ENCODE assay signal across 34 cellular contexts in the genomic region with DNA sequence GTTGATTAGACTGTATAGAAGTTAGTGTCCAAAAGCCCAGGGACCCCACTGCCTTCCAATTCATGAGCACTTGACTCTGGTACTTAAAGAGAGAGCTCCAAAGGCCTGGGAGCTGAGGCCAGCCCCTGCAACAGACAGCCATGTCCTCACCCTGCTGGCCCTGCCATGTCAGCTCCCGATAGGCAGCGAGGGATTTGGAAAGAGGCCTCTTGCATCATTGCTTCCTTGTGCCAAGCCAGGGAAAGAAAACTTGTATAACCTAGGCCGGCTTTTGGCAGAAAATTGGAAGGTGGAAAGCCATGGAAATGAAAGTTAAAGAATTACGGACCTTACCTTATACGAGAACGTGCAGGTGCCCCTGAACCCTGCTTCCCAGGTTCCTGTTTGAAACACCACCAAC. TPM values are rescaled to one million over a fixed set of nuclear protein-coding genes. Genes with fewer than 3 reads are reported as not detected.
"Had no signal": no experiment of that assay in that cellular context is flagged by ENCODE, and none has a peak within 500 bp of the region (broad histone marks: within the 10 kb centered on the region; RNA-seq: fewer than 3 reads in every experiment).

No MANE protein-coding gene starts in this region.

- H3K9me3 Mint-ChIP-seq: nephron; neural progenitor cell; stimulated activated memory B cell treated with anti-CD40 and anti-IgM and Interleukin-4, amounts not matched to agents 10 μg/mL and 1 μg/mL and 100 μg/mL, for 72 hours; stimulated activated naive CD8-positive, alpha-beta T cell treated with anti-CD3 and anti-CD28 coated beads, Interleukin-15, amount 100 ng/mL, for 72 hours had no signal

- H3K36me3 Mint-ChIP-seq: naive thymus-derived CD4-positive, alpha-beta T cell; neural progenitor cell; stimulated activated memory B cell treated with anti-CD40 and anti-IgM and Interleukin-4, amounts not matched to agents 10 μg/mL and 1 μg/mL and 100 μg/mL, for 72 hours had no signal

- H3K9me3 ChIP-seq: ovary, psoas muscle, spleen, thoracic aorta, thyroid gland, tibial nerve, upper lobe of left lung, uterus had no signal

- H3K4me1 Mint-ChIP-seq: nephron; stimulated activated memory B cell treated with anti-CD40 and anti-IgM and Interleukin-4, amounts not matched to agents 10 μg/mL and 1 μg/mL and 100 μg/mL, for 72 hours; stimulated activated naive CD8-positive, alpha-beta T cell treated with anti-CD3 and anti-CD28 coated beads, Interleukin-15, amount 100 ng/mL, for 72 hours had no signal

- H3K4me3 Mint-ChIP-seq: naive thymus-derived CD4-positive, alpha-beta T cell; nephron; neural progenitor cell; stimulated activated memory B cell treated with anti-CD40 and anti-IgM and Interleukin-4, amounts not matched to agents 10 μg/mL and 1 μg/mL and 100 μg/mL, for 72 hours; stimulated activated naive CD8-positive, alpha-beta T cell treated with anti-CD3 and anti-CD28 coated beads, Interleukin-15, amount 100 ng/mL, for 72 hours had no signal

- H3K27ac Mint-ChIP-seq: naive thymus-derived CD4-positive, alpha-beta T cell; nephron; neural progenitor cell; progenitor cell of endocrine pancreas; stimulated activated memory B cell treated with anti-CD40 and anti-IgM and Interleukin-4, amounts not matched to agents 10 μg/mL and 1 μg/mL and 100 μg/mL, for 72 hours; stimulated activated naive CD8-positive, alpha-beta T cell treated with anti-CD3 and anti-CD28 coated beads, Interleukin-15, amount 100 ng/mL, for 72 hours had no signal

- H3K27me3 ChIP-seq: neural progenitor cell, ovary, thyroid gland, upper lobe of left lung, uterus had no signal

- ATAC-seq: naive thymus-derived CD4-positive, alpha-beta T cell; psoas muscle; right cardiac atrium; sciatic nerve; stimulated activated memory B cell treated with anti-CD40 and anti-IgM and Interleukin-4, amounts not matched to agents 10 μg/mL and 1 μg/mL and 100 μg/mL, for 72 hours; stimulated activated naive CD8-positive, alpha-beta T cell treated with anti-CD3 and anti-CD28 coated beads, Interleukin-15, amount 100 ng/mL, for 72 hours; stimulated activated naive CD8-positive, alpha-beta T cell treated with anti-CD3 and anti-CD28 coated beads, Interleukin-15, Interleukin-2, amounts not matched to agents 100 U/mL and 50 U/mL, for 24 hours had no signal

- DNase-seq: naive thymus-derived CD4-positive, alpha-beta T cell; occipital lobe; ovary; posterior cingulate gyrus; psoas muscle; right cardiac atrium; spleen; stimulated activated CD4-positive, alpha-beta T cell treated with anti-CD3 and anti-CD28 coated beads, Interleukin-12 subunit alpha, Interleukin-12 subunit beta, amount 100 ng/mL, for 4 hours; stimulated activated CD4-positive, alpha-beta T cell treated with anti-CD3 and anti-CD28 coated beads, Interleukin-1b, Interleukin-23, amount 100 ng/mL, for 48 hours; stimulated activated CD4-positive, alpha-beta T cell treated with anti-CD3 and anti-CD28 coated beads, Interleukin-4, amount 100 ng/mL, for 1 hour; stimulated activated CD4-positive, alpha-beta T cell treated with anti-CD3 and anti-CD28 coated beads, Interleukin-4, amount 100 ng/mL, for 4 hours; stimulated activated CD8-positive, alpha-beta memory T cell treated with anti-CD3 and anti-CD28 coated beads, Interleukin-4, amount 100 ng/mL, for 48 hours; stimulated activated naive CD4-positive, alpha-beta T cell; stimulated activated naive CD8-positive, alpha-beta T cell treated with anti-CD3 and anti-CD28 coated beads, Interleukin-15, amount 100 ng/mL, for 72 hours; stimulated activated naive CD8-positive, alpha-beta T cell treated with anti-CD3 and anti-CD28 coated beads, Interleukin-15, Interleukin-2, amounts not matched to agents 100 U/mL and 50 U/mL, for 24 hours; thyroid gland; trophoblast cell; upper lobe of left lung; uterus had no signal

- H3K36me3 ChIP-seq: neural progenitor cell, ovary, spleen, thoracic aorta, thyroid gland, tibial nerve, upper lobe of left lung, uterus had no signal

- H3K27ac ChIP-seq: neural progenitor cell, ovary, parathyroid adenoma, psoas muscle, skin epidermis, spleen, thoracic aorta, thyroid gland, tibial nerve, upper lobe of left lung, uterus had no signal

- H3K9ac ChIP-seq: neural progenitor cell, parathyroid adenoma had no signal

- H3K4me1 ChIP-seq: neural progenitor cell, parathyroid adenoma, psoas muscle, thyroid gland, tibial nerve, uterus had no signal

- H3K4me3 ChIP-seq: neural progenitor cell, ovary, psoas muscle, skin epidermis, smooth muscle cell, spleen, thoracic aorta, thyroid gland, tibial nerve, upper lobe of left lung, uterus had no signal

RNA-seq across cellular contexts. Expression of gene PCK1, which starts 8.4 kb away (rescaled TPM):
- total RNA-seq: naive thymus-derived CD4-positive, alpha-beta T cell; osteoblast; progenitor cell of endocrine pancreas; smooth muscle cell had no signal
- polyA plus RNA-seq: naive thymus-derived CD4-positive, alpha-beta T cell; smooth muscle cell had no signal

RNA-seq across cellular contexts. Expression of gene CTCFL, which starts 27.5 kb away (rescaled TPM):
- total RNA-seq: naive thymus-derived CD4-positive, alpha-beta T cell; occipital lobe; osteoblast; progenitor cell of endocrine pancreas; psoas muscle; renal cortical epithelial cell; right cardiac atrium; smooth muscle cell; temporal lobe; thoracic aorta; tibial nerve; urinary bladder had no signal
- polyA plus RNA-seq: naive thymus-derived CD4-positive, alpha-beta T cell; neural cell; psoas muscle; right cardiac atrium; smooth muscle cell; urinary bladder had no signal
